Comparison of ENCODE assay signal across 11 cellular contexts in the genomic region with DNA sequence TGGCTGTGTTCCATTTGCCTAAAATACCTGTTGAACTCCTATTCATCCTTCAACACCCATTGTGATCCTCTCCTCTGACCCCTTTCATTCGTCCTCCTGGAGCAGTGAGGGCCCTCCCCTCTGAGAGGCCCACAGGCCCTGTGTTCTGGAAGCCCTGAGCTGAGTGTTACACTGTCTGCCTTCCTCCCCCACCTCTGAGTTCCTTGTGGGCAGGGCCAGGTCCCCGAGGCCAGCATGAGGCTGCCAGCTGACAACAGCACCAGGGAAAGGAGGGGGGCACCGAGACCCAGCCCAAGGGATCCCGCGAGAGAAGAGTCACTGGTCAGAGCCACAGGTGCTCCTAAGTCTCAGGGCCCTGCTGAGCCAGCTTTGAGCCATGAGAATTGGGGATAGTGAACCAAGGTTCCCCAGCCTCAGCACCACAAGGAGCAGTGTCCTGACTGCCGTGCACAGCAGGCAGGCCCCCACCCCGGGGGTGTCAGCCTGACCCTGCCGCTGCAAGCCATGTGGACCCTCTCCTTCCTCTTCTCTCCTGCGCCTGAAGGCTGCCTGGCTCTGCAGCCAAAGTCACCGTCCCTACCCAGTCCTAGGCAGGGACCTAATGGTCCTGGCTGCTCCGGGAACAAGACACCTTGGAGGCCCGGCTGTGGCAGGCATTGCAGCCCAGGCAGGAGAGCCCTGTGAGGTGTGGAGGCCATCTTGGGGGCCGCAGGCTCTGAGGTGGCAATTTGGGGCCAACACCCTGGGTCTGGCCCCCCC. TPM values are rescaled to one million over a fixed set of nuclear protein-coding genes. Genes with fewer than 3 reads are reported as not detected.
DNase-seq lines count a peak whose midpoint lies in the region; ATAC-seq and TF ChIP-seq lines count a peak whose summit lies in the region.
"Had no signal": no experiment of that assay in that cellular context is flagged by ENCODE, and none has a peak within 500 bp of the region (broad histone marks: within the 10 kb centered on the region; RNA-seq: fewer than 3 reads in every experiment).

No MANE protein-coding gene starts in this region.

- peak; percentile 1 for DNase-seq in activated naive CD4-positive, alpha-beta T cell treated with Interleukin-2 at 50 U/mL for 16 hours
- DNase-seq in activated naive CD4-positive, alpha-beta T cell treated with anti-CD3 and anti-CD28 coated beads, Interleukin-2, amount 50 U/mL, for 16 hours = no peak
- DNase-seq in activated B cell treated with CpG ODN at 0.5 μM for 24 hours (peak; percentile 8), right lobe of liver (peak; percentile 26 to 58 (median 54)), upper lobe of right lung (peak; percentile 47), DMS53 treated with DMSO at 0.1 percent for 48 hours (lab: John Stamatoyannopoulos, UW; ENCODE audit: unreplicated experiment) (no peak), NCI-H128 (lab: John Stamatoyannopoulos, UW; ENCODE audit: unreplicated experiment) (no peak), medulla oblongata (ENCODE audit: extremely low spot score) (no peak)
- DNase-seq: natural killer cell, NCI-H187 treated with DMSO at 0.1 percent for 48 hours had no signal

- H3K9me3 Mint-ChIP-seq in activated B cell treated with CpG ODN at 0.5 μM for 24 hours = no peaks in the 10 kb centered on the region
- H3K9me3 Mint-ChIP-seq: natural killer cell had no signal

- no peaks in the 10 kb centered on the region for H3K27me3 Mint-ChIP-seq in activated B cell treated with CpG ODN at 0.5 μM for 24 hours

- H3K27me3 ChIP-seq in right lobe of liver (no peaks in the 10 kb centered on the region), upper lobe of right lung (no peaks in the 10 kb centered on the region)
- H3K27me3 ChIP-seq: heart right ventricle had no signal

- no peak overlapping the region for H3K4me3 Mint-ChIP-seq in activated B cell treated with CpG ODN at 0.5 μM for 24 hours
- H3K4me3 Mint-ChIP-seq: natural killer cell had no signal

- H3K4me1 ChIP-seq in right lobe of liver = peaks cover 0 to 26% (median 9%) of the 10 kb centered on the region in 4 donors
- H3K4me1 ChIP-seq in upper lobe of right lung = peaks cover 10% of the 10 kb centered on the region

- CTCF ChIA-PET in activated B cell treated with CpG ODN at 0.5 μM for 24 hours (lab: Charles Lee) = no interaction called here

- H3K9me3 ChIP-seq in right lobe of liver = no peaks in the 10 kb centered on the region
- H3K9me3 ChIP-seq in upper lobe of right lung = no peaks in the 10 kb centered on the region
- H3K9me3 ChIP-seq: heart right ventricle had no signal

- ATAC-seq in activated B cell treated with CpG ODN at 0.5 μM for 24 hours (ENCODE audit: low read depth) (no peak), right lobe of liver (peak; percentile 37 to 56 (median 46)), upper lobe of right lung (no peak)
- ATAC-seq: natural killer cell had no signal

- no peaks in the 10 kb centered on the region for H3K36me3 Mint-ChIP-seq in activated B cell treated with CpG ODN at 0.5 μM for 24 hours (ENCODE audit: low read depth)
- H3K36me3 Mint-ChIP-seq: natural killer cell had no signal

- H3K4me3 ChIP-seq in right lobe of liver (no peak overlapping the region), upper lobe of right lung (no peak overlapping the region)
- H3K4me3 ChIP-seq: heart right ventricle had no signal

- intact Hi-C loops in activated B cell treated with CpG ODN at 0.5 μM for 24 hours (cut with micrococcal nuclease) (no loop called here), right lobe of liver (cut with DNase I) (loop anchor here in 1 of 2 donors (10.0 kb wide), 1 partner anchor 120 kb away; no protein-coding TSS in a partner anchor), upper lobe of right lung (cut with DNase I) (no loop called here)

- WGBS in right lobe of liver (ENCODE audit: insufficient coverage, low coverage, low lambda C conversion rate, missing lambda C conversion rate) = 0% methylated on average over 1 of the region's 13 CpGs

- POLR2A ChIA-PET in activated B cell treated with CpG ODN at 0.5 μM for 24 hours (lab: Charles Lee) = no interaction called here

- no peak overlapping the region for H3K27ac Mint-ChIP-seq in activated B cell treated with CpG ODN at 0.5 μM for 24 hours
- H3K27ac Mint-ChIP-seq: natural killer cell had no signal

- H3K36me3 ChIP-seq in right lobe of liver (no peaks in the 10 kb centered on the region), upper lobe of right lung (no peaks in the 10 kb centered on the region)

- TF ChIP-seq POLR2A in right lobe of liver (IDR thresholded peaks at IDR 0.05) = no peak

- H3K27ac ChIP-seq in right lobe of liver = peak overlapping the region; percentile 21 to 93 (median 89)
- H3K27ac ChIP-seq in upper lobe of right lung = no peak overlapping the region
- H3K27ac ChIP-seq: heart right ventricle had no signal

- no peak for TF ChIP-seq CTCF in activated B cell treated with CpG ODN at 0.5 μM for 24 hours (IDR thresholded peaks at IDR 0.05)
- no peak for TF ChIP-seq CTCF in right lobe of liver (IDR thresholded peaks at IDR 0.05)
- no peak for TF ChIP-seq CTCF in upper lobe of right lung (IDR thresholded peaks at IDR 0.05)

- no peaks in the 10 kb centered on the region for H3K4me1 Mint-ChIP-seq in activated B cell treated with CpG ODN at 0.5 μM for 24 hours

RNA-seq across cellular contexts. Expression of a gene that starts 52.5 kb away (rescaled TPM):
- not detected in 2 replicates for total RNA-seq in activated B cell treated with CpG ODN at 0.5 μM for 24 hours
- under 1 TPM; 0.12 to 0.61 (median 0.34) TPM for total RNA-seq in right lobe of liver
- 1.5 TPM for total RNA-seq in upper lobe of right lung

Comparison
In these comparisons a context has a peak if more than half of its experiments do, and no peak if none do; other contexts are left out.
1. DNase-seq: peak in activated naive CD4-positive, alpha-beta T cell treated with Interleukin-2 at 50 U/mL for 16 hours (single experiment), activated B cell treated with CpG ODN at 0.5 μM for 24 hours (single experiment), right lobe of liver (3 of 3) and upper lobe of right lung (single experiment); none in activated naive CD4-positive, alpha-beta T cell treated with anti-CD3 and anti-CD28 coated beads, Interleukin-2, amount 50 U/mL, for 16 hours (single experiment), DMS53 treated with DMSO at 0.1 percent for 48 hours (single experiment), NCI-H128 (single experiment) and medulla oblongata (single experiment).
2. ATAC-seq: peak in right lobe of liver (4 of 4); none in activated B cell treated with CpG ODN at 0.5 μM for 24 hours (single experiment) and upper lobe of right lung (single experiment).